In the genomic region with DNA sequence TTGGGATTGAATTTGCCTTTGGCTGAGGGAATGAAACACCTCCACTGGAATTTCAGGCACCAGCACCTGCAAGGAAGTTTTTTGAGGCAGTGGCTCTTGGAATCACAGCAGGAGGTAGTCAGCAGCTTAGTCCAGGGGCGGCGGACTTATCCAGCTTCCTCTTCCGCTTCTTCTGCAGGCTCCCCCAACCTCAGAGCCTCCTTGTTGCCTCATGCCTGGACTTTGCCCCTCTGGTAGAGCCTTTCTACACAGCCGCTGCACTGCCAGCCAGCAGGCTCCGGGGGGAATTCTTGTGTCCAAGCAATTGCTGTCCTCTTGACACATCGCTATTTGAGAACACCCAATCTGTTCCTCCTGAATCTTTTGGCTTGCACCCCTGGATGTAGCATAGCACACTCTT, we compare ENCODE assay signal across 17 cellular contexts. TPM values are rescaled to one million over a fixed set of nuclear protein-coding genes. Genes with fewer than 3 reads are reported as not detected.
DNase-seq lines count a peak whose midpoint lies in the region; ATAC-seq and TF ChIP-seq lines count a peak whose summit lies in the region.
"Had no signal": no experiment of that assay in that cellular context is flagged by ENCODE, and none has a peak within 500 bp of the region (broad histone marks: within the 10 kb centered on the region; RNA-seq: fewer than 3 reads in every experiment).

No MANE protein-coding gene starts in this region.

- in situ Hi-C loops in GM13976 (cut with MboI; ENCODE audit: low sequenced_read_pairs, unreplicated experiment), result no loop called here

- no peaks in the 10 kb centered on the region for H3K27me3 Mint-ChIP-seq in dendritic cell treated with granulocyte-macrophage colony-stimulating factor and Interleukin-4, amounts not matched to agents 40 ng/mL and 50 ng/mL, for 4 days
- H3K27me3 Mint-ChIP-seq in nephron progenitor cell (ENCODE audit: low read depth, poor library complexity), result peaks cover 11% of the 10 kb centered on the region
- peaks cover 3% of the 10 kb centered on the region for H3K27me3 Mint-ChIP-seq in mesothelial cell of epicardium (ENCODE audit: low read depth)

- H3K4me1 ChIP-seq in uterus, result no peaks in the 10 kb centered on the region

- TF ChIP-seq CTCF in nephron progenitor cell (IDR thresholded peaks at IDR 0.05) (no peak), GM13976 (IDR thresholded peaks at IDR 0.05; ENCODE audit: borderline replicate concordance, control extremely low read depth, extremely low read depth, insufficient read depth, missing control alignments) (no peak), uterus (IDR thresholded peaks at IDR 0.05) (no peak), mesothelial cell of epicardium (IDR thresholded peaks at IDR 0.05; ENCODE audit: unreplicated experiment) (no peak)

- no peak overlapping the region for H3K27ac ChIP-seq in uterus

- no peak overlapping the region for H3K4me3 Mint-ChIP-seq in dendritic cell treated with granulocyte-macrophage colony-stimulating factor and Interleukin-4, amounts not matched to agents 40 ng/mL and 50 ng/mL, for 4 days
- H3K4me3 Mint-ChIP-seq in nephron progenitor cell (no peak overlapping the region), mesothelial cell of epicardium (no peak overlapping the region)
- H3K4me3 Mint-ChIP-seq: activated naive CD8-positive, alpha-beta T cell treated with anti-CD3 and anti-CD28 coated beads, Interleukin-2, amount 10 ng/mL, durations not matched to agents 7 days and 5 days had no signal

- H3K36me3 ChIP-seq in uterus, result no peaks in the 10 kb centered on the region

- intact Hi-C loops in dendritic cell treated with granulocyte-macrophage colony-stimulating factor and Interleukin-4, amounts not matched to agents 40 ng/mL and 50 ng/mL, for 4 days (cut with micrococcal nuclease), result loop anchor here (5.0 kb wide), 2 partner anchors 34 to 46 kb away; a partner anchor contains a TSS
- intact Hi-C loops in uterus (cut with DNase I; ENCODE audit: low total_unique reads), result no loop called here

- no peaks in the 10 kb centered on the region for H3K27me3 ChIP-seq in uterus

- ATAC-seq in activated naive CD4-positive, alpha-beta T cell treated with anti-CD3 and anti-CD28 coated beads, Interleukin-2, amount 50 U/mL, for 72 hours, result no peak
- ATAC-seq: esophagus mucosa had no signal

- H3K4me3 ChIP-seq in uterus, result no peak overlapping the region

- H3K36me3 Mint-ChIP-seq in dendritic cell treated with granulocyte-macrophage colony-stimulating factor and Interleukin-4, amounts not matched to agents 40 ng/mL and 50 ng/mL, for 4 days (ENCODE audit: low read depth), result no peaks in the 10 kb centered on the region
- H3K36me3 Mint-ChIP-seq in nephron progenitor cell (ENCODE audit: low read depth) (no peaks in the 10 kb centered on the region), mesothelial cell of epicardium (no peaks in the 10 kb centered on the region)
- no peaks in the 10 kb centered on the region for H3K36me3 Mint-ChIP-seq in activated naive CD4-positive, alpha-beta T cell treated with anti-CD3 and anti-CD28 coated beads, Interleukin-2, amount 50 U/mL, for 72 hours
- H3K36me3 Mint-ChIP-seq: activated naive CD8-positive, alpha-beta T cell treated with anti-CD3 and anti-CD28 coated beads, Interleukin-2, amount 10 ng/mL, durations not matched to agents 7 days and 5 days had no signal

- H3K9me3 Mint-ChIP-seq in dendritic cell treated with granulocyte-macrophage colony-stimulating factor and Interleukin-4, amounts not matched to agents 40 ng/mL and 50 ng/mL, for 4 days, result no peaks in the 10 kb centered on the region
- H3K9me3 Mint-ChIP-seq in nephron progenitor cell (peaks cover 7% of the 10 kb centered on the region), mesothelial cell of epicardium (no peaks in the 10 kb centered on the region)
- H3K9me3 Mint-ChIP-seq in activated naive CD4-positive, alpha-beta T cell treated with anti-CD3 and anti-CD28 coated beads, Interleukin-2, amount 50 U/mL, for 72 hours, result no peaks in the 10 kb centered on the region
- H3K9me3 Mint-ChIP-seq: activated naive CD8-positive, alpha-beta T cell treated with anti-CD3 and anti-CD28 coated beads, Interleukin-2, amount 10 ng/mL, durations not matched to agents 7 days and 5 days had no signal

- DNase-seq in GF-D8 (lab: John Stamatoyannopoulos, UW) (peak; percentile 71), NOMO-1 (lab: John Stamatoyannopoulos, UW; ENCODE audit: unreplicated experiment in 2 of 2) (peak; percentile 93 to 94), nephron progenitor cell (no peak), GM13976 (ENCODE audit: low spot score) (no peak), uterus (no peak), mesothelial cell of epicardium (ENCODE audit: low spot score in 2 of 2, unreplicated experiment in 2 of 2) (no peak)
- DNase-seq in activated naive CD4-positive, alpha-beta T cell treated with anti-CD3 and anti-CD28 coated beads, Interleukin-2, amount 50 U/mL, for 72 hours (ENCODE audit: low spot score in 2 of 2), result no peak
- DNase-seq: activated naive CD8-positive, alpha-beta T cell treated with anti-CD3 and anti-CD28 coated beads, Interleukin-2, amount 10 ng/mL, durations not matched to agents 7 days and 5 days; NCI-H2171; stimulated activated CD4-positive, alpha-beta T cell treated with anti-CD3 and anti-CD28 coated beads, Interleukin-4, amount 100 ng/mL, for 1 hour; stimulated activated naive CD4-positive, alpha-beta T cell had no signal

- no peaks in the 10 kb centered on the region for H3K9me3 ChIP-seq in uterus

- TF ChIP-seq POLR2A in uterus (IDR thresholded peaks at IDR 0.05), result no peak

- H3K4me1 Mint-ChIP-seq in dendritic cell treated with granulocyte-macrophage colony-stimulating factor and Interleukin-4, amounts not matched to agents 40 ng/mL and 50 ng/mL, for 4 days (ENCODE audit: low read depth), result peaks cover 44% of the 10 kb centered on the region
- H3K4me1 Mint-ChIP-seq in nephron progenitor cell (peaks cover 13% of the 10 kb centered on the region), mesothelial cell of epicardium (no peaks in the 10 kb centered on the region)

- H3K27ac Mint-ChIP-seq in dendritic cell treated with granulocyte-macrophage colony-stimulating factor and Interleukin-4, amounts not matched to agents 40 ng/mL and 50 ng/mL, for 4 days, result peak overlapping the region; percentile 27
- H3K27ac Mint-ChIP-seq in nephron progenitor cell (peak overlapping the region; percentile 7), mesothelial cell of epicardium (no peak overlapping the region)
- no peak overlapping the region for H3K27ac Mint-ChIP-seq in activated naive CD4-positive, alpha-beta T cell treated with anti-CD3 and anti-CD28 coated beads, Interleukin-2, amount 50 U/mL, for 72 hours
- H3K27ac Mint-ChIP-seq: activated naive CD8-positive, alpha-beta T cell treated with anti-CD3 and anti-CD28 coated beads, Interleukin-2, amount 10 ng/mL, durations not matched to agents 7 days and 5 days had no signal

RNA-seq across cellular contexts. Expression of a gene that starts 4.4 kb away (rescaled TPM):
- total RNA-seq in uterus (1 to 10 TPM in 3 of 4 donors, not detected in 1; 3.6 to 6.4 (median 5.6) TPM), mesothelial cell of epicardium (not detected in 3 replicates)
- total RNA-seq in activated naive CD4-positive, alpha-beta T cell treated with anti-CD3 and anti-CD28 coated beads, Interleukin-2, amount 50 U/mL, for 72 hours, result not detected
- total RNA-seq: activated naive CD8-positive, alpha-beta T cell treated with anti-CD3 and anti-CD28 coated beads, Interleukin-2, amount 10 ng/mL, durations not matched to agents 7 days and 5 days; cerebellum; mononuclear cell; pulmonary artery endothelial cell; RPMI7951 had no signal

RNA-seq across cellular contexts. Expression of a gene that starts 24.9 kb away (rescaled TPM):
- under 1 TPM in 1 of 4 donors, not detected in 3; 0.21 TPM for total RNA-seq in uterus
- not detected for total RNA-seq in activated naive CD4-positive, alpha-beta T cell treated with anti-CD3 and anti-CD28 coated beads, Interleukin-2, amount 50 U/mL, for 72 hours
- total RNA-seq in mesothelial cell of epicardium, result 0.16 TPM in 1 of 3 replicates, not detected in the others
- total RNA-seq: activated naive CD8-positive, alpha-beta T cell treated with anti-CD3 and anti-CD28 coated beads, Interleukin-2, amount 10 ng/mL, durations not matched to agents 7 days and 5 days; cerebellum; mononuclear cell had no signal

RNA-seq across cellular contexts. Expression of a gene that starts 45.4 kb away (rescaled TPM):
- total RNA-seq in uterus, result 10 to 100 TPM in 2 of 4 donors, 1 to 10 TPM in 1, under 1 TPM in 1; 0.26 to 22.5 (median 8.0) TPM
- total RNA-seq in activated naive CD4-positive, alpha-beta T cell treated with anti-CD3 and anti-CD28 coated beads, Interleukin-2, amount 50 U/mL, for 72 hours, result not detected
- 1.3 to 1.5 TPM (median 1.4 TPM) in 3 replicates for total RNA-seq in mesothelial cell of epicardium

Comparison
In these comparisons a context has a peak if more than half of its experiments do, and no peak if none do; other contexts are left out.
1. DNase-seq: peak in GF-D8 (single experiment) and NOMO-1 (2 of 2); none in nephron progenitor cell (single experiment), GM13976 (single experiment), uterus (0 of 2), activated naive CD4-positive, alpha-beta T cell treated with anti-CD3 and anti-CD28 coated beads, Interleukin-2, amount 50 U/mL, for 72 hours (0 of 2) and mesothelial cell of epicardium (0 of 2).
2. H3K27ac Mint-ChIP-seq: peak in dendritic cell treated with granulocyte-macrophage colony-stimulating factor and Interleukin-4, amounts not matched to agents 40 ng/mL and 50 ng/mL, for 4 days (single experiment) and nephron progenitor cell (single experiment); none in activated naive CD4-positive, alpha-beta T cell treated with anti-CD3 and anti-CD28 coated beads, Interleukin-2, amount 50 U/mL, for 72 hours (0 of 2) and mesothelial cell of epicardium (single experiment).